8 cellular contexts compared by ENCODE assay signal in genomic region chr13:108155185-108156106, GRCh38. TPM values are rescaled to one million over a fixed set of nuclear protein-coding genes. Genes with fewer than 3 reads are reported as not detected.
A peak's percentile ranks its signal among the peaks of the same experiment; 100 is the strongest.
DNase-seq lines count a peak whose midpoint lies in the region; ATAC-seq and TF ChIP-seq lines count a peak whose summit lies in the region.

No MANE protein-coding gene starts in this region.

- peak; percentile 84 for TF ChIP-seq CTCF in fibroblast of villous mesenchyme (IDR thresholded peaks at IDR 0.05; ENCODE audit: insufficient read depth, low read depth, low read length)
- TF ChIP-seq CTCF in omental fat pad (IDR thresholded peaks at IDR 0.05), result peak in 2 of 3 donors; percentile 10 to 14
- peak; percentile 81 to 89 (median 84) for TF ChIP-seq CTCF in transverse colon (IDR thresholded peaks at IDR 0.05)

- no peak overlapping the region for H3K4me3 ChIP-seq in NT2/D1 (ENCODE audit: insufficient read length, low read depth)
- no peak overlapping the region for H3K4me3 ChIP-seq in fibroblast of villous mesenchyme (ENCODE audit: low read depth, low read length)
- no peak overlapping the region for H3K4me3 ChIP-seq in transverse colon

- H3K27me3 ChIP-seq in NT2/D1 (ENCODE audit: insufficient read depth, insufficient read length) (no peaks in the 10 kb centered on the region), transverse colon (no peaks in the 10 kb centered on the region)

- TF ChIP-seq POLR2A in transverse colon (IDR thresholded peaks at IDR 0.05), result no peak

- intact Hi-C loops in transverse colon (cut with DNase I; ENCODE audit: low total_unique reads), result loop anchor here (5.0 kb wide), 1 partner anchor 948 kb away; no protein-coding TSS in a partner anchor

- H3K4me1 ChIP-seq in NT2/D1 (ENCODE audit: insufficient read depth, insufficient read length), result no peaks in the 10 kb centered on the region
- H3K4me1 ChIP-seq in transverse colon, result peaks cover 0 to 13% (median 3%) of the 10 kb centered on the region in 4 donors

- peak overlapping the region; percentile 60 to 82 (median 72) for H3K27ac ChIP-seq in transverse colon

- H3K36me3 ChIP-seq in NT2/D1 (ENCODE audit: insufficient read depth, insufficient read length, low read length), result no peaks in the 10 kb centered on the region
- no peaks in the 10 kb centered on the region for H3K36me3 ChIP-seq in transverse colon

- DNase-seq in SIG-M5 treated with dmso at 0.1 percent for 504 hours (lab: John Stamatoyannopoulos, UW; ENCODE audit: unreplicated experiment), result peak; percentile 34
- no peak for DNase-seq in SIG-M5 (lab: John Stamatoyannopoulos, UW)
- peak; percentile 22 for DNase-seq in NT2/D1 (ENCODE audit: low read depth, low spot score)
- peak; percentile 72 for DNase-seq in activated T-cell treated with anti-CD3 and anti-CD28 coated beads, Interleukin-2, amount 50 U/mL, for 48 hours
- peak; percentile 44 for DNase-seq in fibroblast of villous mesenchyme (ENCODE audit: low read depth)
- DNase-seq in omental fat pad (ENCODE audit: low spot score), result peak; percentile 82
- peak; percentile 74 for DNase-seq in transverse colon

- 36% methylated on average over 13 to 16 of the region's 16 CpGs for WGBS in transverse colon (ENCODE audit: low coverage in 1 of 2), 2 donors

- H3K9ac ChIP-seq in NT2/D1 (ENCODE audit: insufficient read length, low read depth), result no peak overlapping the region

- ATAC-seq in HG03460 (IDR thresholded peaks at IDR 0.05; ENCODE audit: unreplicated experiment) (peak; percentile 60), omental fat pad (ENCODE audit: low FRiP score) (no peak)

- H3K9me3 ChIP-seq in NT2/D1 (ENCODE audit: insufficient read depth, low read length) (peaks cover 5% of the 10 kb centered on the region; the same call in 1 of the 2 replicates), transverse colon (no peaks in the 10 kb centered on the region)

- TF ChIP-seq EP300 in transverse colon (IDR thresholded peaks at IDR 0.05; ENCODE audit: low read depth), result no peak

- in situ Hi-C loops in transverse colon (cut with MboI; ENCODE audit: low pct_ligation_motif_present in 1 of 4, low pct_unique_long_range_greater_than_20kb in 1 of 4, low sequenced_read_pairs in 3 of 4), result loop anchor here (10.0 to 25.0 kb wide), 2 partner anchors 941 to 943 kb away; no protein-coding TSS in a partner anchor

RNA-seq across cellular contexts. Expression of gene LIG4, which starts 59.9 kb away (rescaled TPM):
- 9.7 and 19.0 TPM in 2 replicates for total RNA-seq in fibroblast of villous mesenchyme
- 10 to 100 TPM in 1 of 4 donors, 1 to 10 TPM in 3; 8.0 to 11.2 (median 9.2) TPM for total RNA-seq in omental fat pad
- 10 to 100 TPM in 1 of 4 donors, 1 to 10 TPM in 3; 1.9 to 17.0 (median 6.0) TPM for total RNA-seq in transverse colon

Comparison
In these comparisons a context has a peak if more than half of its experiments do, and no peak if none do; other contexts are left out.
1. CTCF ChIP-seq: peak in every context shown above with its lines; median percentile 84 in fibroblast of villous mesenchyme; 84 in transverse colon; 12 in omental fat pad.